In the genomic region with DNA sequence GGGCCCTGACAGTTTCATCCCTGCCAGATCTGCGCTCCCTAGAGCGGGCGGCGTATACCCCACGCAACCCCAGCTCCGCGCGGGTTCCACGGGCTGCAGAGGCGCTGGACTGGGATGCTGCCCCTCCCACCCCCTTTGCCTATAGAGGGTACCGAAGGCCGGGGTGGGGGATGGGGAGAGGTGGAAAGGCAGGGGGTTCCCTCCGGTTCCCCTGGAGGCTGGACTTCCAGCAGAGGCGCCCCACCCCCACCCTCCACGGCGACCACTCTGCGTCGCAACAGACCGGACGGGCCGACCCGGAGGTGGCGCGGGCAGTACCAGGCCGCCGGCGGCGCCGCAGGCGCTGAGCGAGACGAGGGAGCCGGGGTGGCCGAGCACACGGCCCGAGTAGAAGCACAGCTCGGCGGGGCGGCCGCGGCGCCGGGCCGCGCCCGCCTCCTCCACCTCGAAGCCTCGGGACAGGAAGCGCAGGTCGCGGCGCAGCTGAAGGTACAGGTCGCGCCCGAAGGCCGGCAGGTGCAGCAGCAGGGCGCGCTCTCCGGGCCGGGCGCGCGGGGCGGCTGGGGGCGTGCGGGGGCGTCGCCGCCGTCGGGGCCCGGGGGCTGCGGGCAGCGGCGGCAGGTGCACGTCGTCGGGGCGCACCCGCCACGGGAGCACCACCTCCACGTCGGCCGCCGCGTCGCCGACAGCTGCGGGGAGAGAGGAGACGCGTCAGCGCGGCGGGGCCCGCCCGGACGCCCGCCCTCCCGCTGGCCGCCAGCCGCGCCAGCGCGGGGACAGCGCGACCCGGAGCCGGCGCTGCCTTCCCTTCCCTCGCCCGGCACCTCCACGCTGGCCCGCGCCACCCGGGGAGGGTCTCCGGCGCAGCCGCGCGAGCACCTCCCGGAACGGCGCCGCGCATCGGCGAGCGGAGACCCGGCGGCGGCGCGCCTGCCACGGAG, we compare ENCODE assay signal across 8 cellular contexts. TPM values are rescaled to one million over a fixed set of nuclear protein-coding genes. Genes with fewer than 3 reads are reported as not detected.
DNase-seq lines count a peak whose midpoint lies in the region; TF ChIP-seq lines count a peak whose summit lies in the region.

No MANE protein-coding gene starts in this region.

- no peak overlapping the region for H3K27ac Mint-ChIP-seq in activated CD4-positive, alpha-beta T cell treated with anti-CD3 and anti-CD28 coated beads, Interleukin-2, amount 10 ng/mL, durations not matched to agents 24 days and 14 days
- no peak overlapping the region for H3K27ac Mint-ChIP-seq in endothelial cell (ENCODE audit: unreplicated experiment)

- H3K27me3 Mint-ChIP-seq in activated CD4-positive, alpha-beta T cell treated with anti-CD3 and anti-CD28 coated beads, Interleukin-2, amount 10 ng/mL, durations not matched to agents 24 days and 14 days = peaks cover 47% of the 10 kb centered on the region
- H3K27me3 Mint-ChIP-seq in endothelial cell (ENCODE audit: unreplicated experiment) = peaks cover 9% of the 10 kb centered on the region

- H3K27me3 ChIP-seq in SJSA1 (replicated peaks) (peaks cover 50% of the 10 kb centered on the region), neuron (ENCODE audit: insufficient read depth, low read length) (peaks cover 55% of the 10 kb centered on the region)

- no peak overlapping the region for H3K27ac ChIP-seq in SJSA1

- no peak for TF ChIP-seq CTCF in endothelial cell (IDR thresholded peaks at IDR 0.05; ENCODE audit: unreplicated experiment)

- peak overlapping the region; percentile 51 for H2AFZ ChIP-seq in neuron (ENCODE audit: low read depth, low read length)

- no peaks in the 10 kb centered on the region for H3K36me3 Mint-ChIP-seq in activated CD4-positive, alpha-beta T cell treated with anti-CD3 and anti-CD28 coated beads, Interleukin-2, amount 10 ng/mL, durations not matched to agents 24 days and 14 days (ENCODE audit: low read depth)
- no peaks in the 10 kb centered on the region for H3K36me3 Mint-ChIP-seq in endothelial cell (ENCODE audit: low read depth, unreplicated experiment)

- H3K4me3 Mint-ChIP-seq in activated CD4-positive, alpha-beta T cell treated with anti-CD3 and anti-CD28 coated beads, Interleukin-2, amount 10 ng/mL, durations not matched to agents 24 days and 14 days = peak overlapping the region; percentile 70
- peak overlapping the region; percentile 86 for H3K4me3 Mint-ChIP-seq in endothelial cell (ENCODE audit: unreplicated experiment)

- peak; percentile 56 for DNase-seq in activated CD4-positive, alpha-beta T cell treated with anti-CD3 and anti-CD28 coated beads, Interleukin-2, amount 10 ng/mL, durations not matched to agents 24 days and 14 days
- DNase-seq in activated CD4-positive, alpha-beta T cell treated with anti-CD3 and anti-CD28 coated beads for 48 hours = no peak
- no peak for DNase-seq in SJSA1 (ENCODE audit: low read depth in 1 of 2, low spot score in 2 of 2)
- DNase-seq in endothelial cell (ENCODE audit: low spot score) = peak; percentile 15
- no peak for DNase-seq in NCI-H1048 (lab: John Stamatoyannopoulos, UW)
- DNase-seq in HPDE6-E6E7 (ENCODE audit: extremely low spot score) = no peak
- no peak for DNase-seq in dermis blood vessel endothelial cell

- H3K9me3 Mint-ChIP-seq in activated CD4-positive, alpha-beta T cell treated with anti-CD3 and anti-CD28 coated beads, Interleukin-2, amount 10 ng/mL, durations not matched to agents 24 days and 14 days = no peaks in the 10 kb centered on the region
- no peaks in the 10 kb centered on the region for H3K9me3 Mint-ChIP-seq in endothelial cell (ENCODE audit: unreplicated experiment)

- peak overlapping the region; percentile 24 for H3K4me3 ChIP-seq in SJSA1
- H3K4me3 ChIP-seq in neuron (ENCODE audit: low read length) = peak overlapping the region; percentile 45

- H3K9me3 ChIP-seq in SJSA1 (replicated peaks) (peaks cover 6% of the 10 kb centered on the region), neuron (ENCODE audit: low read length) (no peaks in the 10 kb centered on the region)

- H3K4me1 Mint-ChIP-seq in activated CD4-positive, alpha-beta T cell treated with anti-CD3 and anti-CD28 coated beads, Interleukin-2, amount 10 ng/mL, durations not matched to agents 24 days and 14 days = peaks cover 18% of the 10 kb centered on the region
- peaks cover 5% of the 10 kb centered on the region for H3K4me1 Mint-ChIP-seq in endothelial cell (ENCODE audit: unreplicated experiment)

- H3K4me1 ChIP-seq in SJSA1 (replicated peaks) (peaks cover 7% of the 10 kb centered on the region), neuron (ENCODE audit: insufficient read depth, low read length) (no peaks in the 10 kb centered on the region)

- intact Hi-C loops in activated CD4-positive, alpha-beta T cell treated with anti-CD3 and anti-CD28 coated beads, Interleukin-2, amount 10 ng/mL, durations not matched to agents 24 days and 14 days (cut with micrococcal nuclease) = loop anchor here (5.0 to 10.0 kb wide), 3 partner anchors 531 to 1066 kb away; partner anchors contain the start of gene SELENOS

- H3K36me3 ChIP-seq in SJSA1 (no peaks in the 10 kb centered on the region), neuron (ENCODE audit: insufficient read depth, low read length) (no peaks in the 10 kb centered on the region)

RNA-seq across cellular contexts. Expression of gene ADAMTS17, which starts 0.8 kb away (rescaled TPM):
- 0.47 and 1.1 TPM in 2 replicates for total RNA-seq in activated CD4-positive, alpha-beta T cell treated with anti-CD3 and anti-CD28 coated beads, Interleukin-2, amount 10 ng/mL, durations not matched to agents 24 days and 14 days
- total RNA-seq in SJSA1 (2014; rRNA removed; shearing (Covaris generic)) = 0.32 and 0.50 TPM in 2 replicates
- 4.8 TPM for total RNA-seq in endothelial cell (ENCODE audit: unreplicated experiment)
- total RNA-seq in dermis blood vessel endothelial cell = 0.17 and 0.33 TPM in 2 replicates

Comparison
In these comparisons a context has a peak if more than half of its experiments do, and no peak if none do; other contexts are left out.
1. DNase-seq: peak in activated CD4-positive, alpha-beta T cell treated with anti-CD3 and anti-CD28 coated beads, Interleukin-2, amount 10 ng/mL, durations not matched to agents 24 days and 14 days (single experiment) and endothelial cell (single experiment); none in activated CD4-positive, alpha-beta T cell treated with anti-CD3 and anti-CD28 coated beads for 48 hours (single experiment), SJSA1 (0 of 2), NCI-H1048 (single experiment), HPDE6-E6E7 (single experiment) and dermis blood vessel endothelial cell (single experiment).